In genomic region chr18:54269924-54270844, GRCh38 we compare ENCODE assay signal across 1 cellular context.
TF ChIP-seq lines count a peak whose summit lies in the region.

No MANE protein-coding gene starts in this region.

TF ChIP-seq in endothelial cell of umbilical vein, 7 proteins besides CTCF, POLR2A, EP300 and RAD21 (continued from another document):
- TF ChIP-seq MAX (IDR thresholded peaks at IDR 0.05; ENCODE audit: insufficient read depth, insufficient read length) (no peak), POLR2AphosphoS5 (IDR thresholded peaks at IDR 0.05; ENCODE audit: insufficient read depth, low read depth, low read length) (no peak), EZH2 (IDR thresholded peaks at IDR 0.05; ENCODE audit: borderline replicate concordance, low read depth, low read length, severe bottlenecking) (no peak), FOS (IDR thresholded peaks at IDR 0.05; ENCODE audit: borderline replicate concordance, insufficient read depth, low read length) (no peak), GATA2 (IDR thresholded peaks at IDR 0.05; ENCODE audit: insufficient read depth, insufficient read length, low read depth, low read length) (no peak), JUN (IDR thresholded peaks at IDR 0.05; ENCODE audit: borderline replicate concordance, insufficient read depth, insufficient read length, low read depth) (no peak)
